33 cellular contexts compared by ENCODE assay signal in genomic region chr3:128521715-128522114, GRCh38. TPM values are rescaled to one million over a fixed set of nuclear protein-coding genes. Genes with fewer than 3 reads are reported as not detected.
"Had no signal": no experiment of that assay in that cellular context is flagged by ENCODE, and none has a peak within 500 bp of the region (broad histone marks: within the 10 kb centered on the region; RNA-seq: fewer than 3 reads in every experiment).

No MANE protein-coding gene starts in this region.

- DNase-seq: activated CD4-positive, alpha-beta memory T cell treated with anti-CD3 and anti-CD28 coated beads for 36 hours; activated CD4-positive, alpha-beta T cell treated with anti-CD3 and anti-CD28 coated beads, Interleukin-2, amount 10 ng/mL, durations not matched to agents 24 days and 14 days; activated CD4-positive, CD25-positive, alpha-beta regulatory T cell treated with anti-CD3 and anti-CD28 coated beads, Interleukin-2, amount 50 U/mL, for 72 hours; activated CD8-positive, alpha-beta memory T cell treated with anti-CD3 and anti-CD28 coated beads, Interleukin-2, amount 50 U/mL, for 4 hours; activated effector memory CD4-positive, alpha-beta T cell treated with anti-CD3 and anti-CD28 coated beads, Interleukin-2, amount 50 U/mL, for 16 hours; activated naive CD4-positive, alpha-beta T cell treated with anti-CD3 and anti-CD28 coated beads for 36 hours; activated T-cell treated with anti-CD3 and anti-CD28 coated beads, Interleukin-2, amount 50 U/mL, for 1 hour; colonic mucosa; effector memory CD8-positive, alpha-beta T cell; erythroblast; gastrocnemius medialis; left colon; mammary epithelial cell; right lobe of liver; stimulated activated CD4-positive, alpha-beta T cell treated with anti-CD3 and anti-CD28 coated beads, Interleukin-12 subunit alpha, Interleukin-12 subunit beta, amount 100 ng/mL, for 4 hours; stimulated activated CD4-positive, alpha-beta T cell treated with anti-CD3 and anti-CD28 coated beads, Interleukin-4, amount 100 ng/mL, for 1 hour; stimulated activated naive CD8-positive, alpha-beta T cell treated with anti-CD3 and anti-CD28 coated beads, Interleukin-15, Interleukin-2, amounts not matched to agents 100 U/mL and 50 U/mL, for 24 hours; T-helper 17 cell; T1000; testis; transverse colon; WERI-Rb-1 had no signal

- H3K79me2 ChIP-seq: hepatocyte had no signal

- H3K36me3 ChIP-seq: colonic mucosa, gastrocnemius medialis, right lobe of liver, transverse colon, WERI-Rb-1 had no signal

- H3K27ac ChIP-seq: colonic mucosa, gastrocnemius medialis, hepatocyte, right lobe of liver, skin epidermis, testis, transverse colon, WERI-Rb-1 had no signal

- H3K9me3 ChIP-seq: colonic mucosa, gastrocnemius medialis, right lobe of liver, testis, transverse colon had no signal

- ATAC-seq: effector memory CD8-positive, alpha-beta T cell; gastrocnemius medialis; left colon; right lobe of liver; stimulated activated naive CD8-positive, alpha-beta T cell treated with anti-CD3 and anti-CD28 coated beads, Interleukin-15, Interleukin-2, amounts not matched to agents 100 U/mL and 50 U/mL, for 24 hours; T-helper 17 cell had no signal

- H3K27me3 ChIP-seq: colonic mucosa, right lobe of liver, testis had no signal

- H3K4me2 ChIP-seq: hepatocyte had no signal

- H3K4me3 ChIP-seq: colonic mucosa, gastrocnemius medialis, hepatocyte, right lobe of liver, skin epidermis, testis, transverse colon had no signal

- H3K4me1 ChIP-seq: colonic mucosa, gastrocnemius medialis, right lobe of liver, testis, transverse colon had no signal

- H2AFZ ChIP-seq: hepatocyte had no signal

RNA-seq across cellular contexts. Expression of gene GATA2, which starts 28.7 kb away (rescaled TPM):
- total RNA-seq: activated CD4-positive, alpha-beta memory T cell treated with anti-CD3 and anti-CD28 coated beads for 36 hours; activated CD4-positive, alpha-beta T cell treated with anti-CD3 and anti-CD28 coated beads, Interleukin-2, amount 10 ng/mL, durations not matched to agents 24 days and 14 days; mammary epithelial cell had no signal
- polyA plus RNA-seq: keratinocyte had no signal

RNA-seq across cellular contexts. Expression of gene DNAJB8, which starts 55.0 kb away (rescaled TPM):
- total RNA-seq: activated CD4-positive, alpha-beta memory T cell treated with anti-CD3 and anti-CD28 coated beads for 36 hours; activated CD4-positive, alpha-beta T cell treated with anti-CD3 and anti-CD28 coated beads, Interleukin-2, amount 10 ng/mL, durations not matched to agents 24 days and 14 days; activated CD8-positive, alpha-beta memory T cell treated with anti-CD3 and anti-CD28 coated beads for 36 hours; activated naive CD4-positive, alpha-beta T cell treated with anti-CD3 and anti-CD28 coated beads for 36 hours; activated T-helper 1 cell treated with anti-CD3 and anti-CD28 coated beads, Interleukin-12 subunit alpha, Interleukin-12 subunit beta, Interleukin-2, Interleukin-4 antibody, amounts not matched to agents 30 ng/mL and 10 ng/mL and 1 ng/mL, durations not matched to agents 14 hours and 24 hours and 36 hours; colonic mucosa; gastrocnemius medialis; hepatocyte; left colon; liver; mammary epithelial cell; mucosa of gallbladder; osteoblast; progenitor cell of endocrine pancreas; renal cortical epithelial cell; right lobe of liver; T-helper 17 cell; transverse colon; urinary bladder had no signal
- polyA plus RNA-seq: hepatocyte, keratinocyte, liver, mammary epithelial cell, urinary bladder had no signal
